9 cellular contexts compared by ENCODE assay signal in the genomic region with DNA sequence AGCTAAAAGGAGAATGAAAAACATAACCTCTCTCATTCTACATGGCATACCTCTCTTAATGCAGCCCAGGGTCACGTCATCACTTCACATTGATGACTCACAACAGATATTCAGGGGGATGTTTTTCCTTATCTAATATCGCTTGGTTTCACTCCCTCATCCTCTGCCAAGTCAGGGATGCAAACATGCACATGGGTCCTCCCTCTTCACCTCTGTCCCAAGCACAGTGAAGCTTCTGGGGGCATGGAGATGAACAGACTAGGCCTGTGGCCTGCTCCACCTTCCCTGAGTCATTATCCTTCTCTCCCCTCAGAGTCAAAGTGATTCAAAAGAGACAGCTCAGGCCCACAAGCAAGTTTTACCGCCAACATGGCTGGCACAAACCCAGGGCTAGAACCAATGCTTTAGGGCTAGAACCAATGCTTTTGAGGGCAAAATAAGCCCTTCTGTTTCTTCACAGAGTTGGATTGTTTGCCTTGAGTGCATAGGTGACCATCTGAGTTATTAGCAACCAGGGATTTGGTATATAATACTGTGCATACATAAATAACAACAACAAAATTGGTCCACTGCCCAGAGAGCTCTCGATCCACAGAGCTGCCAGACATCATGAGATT. TPM values are rescaled to one million over a fixed set of nuclear protein-coding genes. Genes with fewer than 3 reads are reported as not detected.
DNase-seq lines count a peak whose midpoint lies in the region; TF ChIP-seq lines count a peak whose summit lies in the region.
"Had no signal": no experiment of that assay in that cellular context is flagged by ENCODE, and none has a peak within 500 bp of the region (broad histone marks: within the 10 kb centered on the region; RNA-seq: fewer than 3 reads in every experiment).

No MANE protein-coding gene starts in this region.

- H3K79me2 ChIP-seq in mammary epithelial cell (ENCODE audit: insufficient read depth, low read length), result peaks cover 8% of the 10 kb centered on the region

- H3K9ac ChIP-seq in mammary epithelial cell (ENCODE audit: insufficient read depth, low read length), result peak overlapping the region; percentile 81

- WGBS in mammary epithelial cell (ENCODE audit: low coverage, missing lambda C conversion rate), result 0% methylated on average over 4 of the region's 4 CpGs

- in situ Hi-C loops in mammary epithelial cell (cut with MboI; ENCODE audit: low sequenced_read_pairs in 2 of 2), result loop anchor here in 1 of 2 donors (10.0 kb wide), 1 partner anchor 91 kb away; no protein-coding TSS in a partner anchor

- no peak for DNase-seq in activated naive CD4-positive, alpha-beta T cell treated with Interleukin-2 at 50 U/mL for 16 hours
- DNase-seq in mammary epithelial cell (peak; percentile 86), mesenteric fat pad (ENCODE audit: low spot score) (peak; percentile 88), uterus (peak; percentile 77 to 84), SIG-M5 treated with dmso at 0.1 percent for 504 hours (lab: John Stamatoyannopoulos, UW; ENCODE audit: unreplicated experiment) (no peak), WERI-Rb-1 (no peak), NCI-H82 (lab: John Stamatoyannopoulos, UW) (no peak)

- TF ChIP-seq CTCF in mammary epithelial cell (conservative IDR thresholded peaks at IDR 0.05 in 1 of 2, IDR thresholded peaks at IDR 0.05 in 1 of 2; ENCODE audit: extremely low read depth in 1 of 2, insufficient read depth in 1 of 2, low read depth in 1 of 2, low read length in 2 of 2), result no peak
- TF ChIP-seq CTCF in uterus (IDR thresholded peaks at IDR 0.05), result no peak
- TF ChIP-seq CTCF in WERI-Rb-1 (IDR thresholded peaks at IDR 0.05; ENCODE audit: low read depth, low read length), result no peak

- dilution Hi-C loops in mammary epithelial cell (cut with HindIII; ENCODE audit: low sequenced_read_pairs), result loop anchor here (5.0 kb wide), 2 partner anchors 46 to 59 kb away; a partner anchor contains a TSS

- H3K27me3 Mint-ChIP-seq in activated naive CD4-positive, alpha-beta T cell treated with anti-CD3 and anti-CD28 coated beads, Interleukin-2, amount 50 U/mL, for 24 hours, result no peaks in the 10 kb centered on the region

- H3K4me1 Mint-ChIP-seq in activated naive CD4-positive, alpha-beta T cell treated with anti-CD3 and anti-CD28 coated beads, Interleukin-2, amount 50 U/mL, for 24 hours, result peaks cover 39% of the 10 kb centered on the region

- H3K27ac Mint-ChIP-seq in activated naive CD4-positive, alpha-beta T cell treated with anti-CD3 and anti-CD28 coated beads, Interleukin-2, amount 50 U/mL, for 24 hours, result peak overlapping the region; percentile 83

- H3K27ac ChIP-seq in mammary epithelial cell (ENCODE audit: insufficient read depth, low read depth, low read length) (peak overlapping the region; percentile 95), uterus (peak overlapping the region; percentile 95 to 97), WERI-Rb-1 (no peak overlapping the region)

- TF ChIP-seq POLR2A in uterus (IDR thresholded peaks at IDR 0.05), result no peak

- H3K4me3 ChIP-seq in mammary epithelial cell (replicated peaks in 1 of 3; ENCODE audit: insufficient read depth in 1 of 3, low read depth in 2 of 3, low read length in 3 of 3), result peak overlapping the region in 1 of 3 experiments; percentile 14
- no peak overlapping the region for H3K4me3 ChIP-seq in uterus
- H3K4me3 ChIP-seq in WERI-Rb-1 (ENCODE audit: low read depth, low read length), result no peak overlapping the region

- H3K4me1 ChIP-seq in mammary epithelial cell (ENCODE audit: insufficient read depth, low read length) (peaks cover 38% of the 10 kb centered on the region), uterus (peaks cover 7 to 14% of the 10 kb centered on the region in 2 donors)

- H3K36me3 ChIP-seq in mammary epithelial cell (ENCODE audit: insufficient read depth, low read length) (no peaks in the 10 kb centered on the region), uterus (no peaks in the 10 kb centered on the region), WERI-Rb-1 (no peaks in the 10 kb centered on the region)

- H3K36me3 Mint-ChIP-seq in activated naive CD4-positive, alpha-beta T cell treated with anti-CD3 and anti-CD28 coated beads, Interleukin-2, amount 50 U/mL, for 24 hours, result no peaks in the 10 kb centered on the region

- H3K4me2 ChIP-seq in mammary epithelial cell (ENCODE audit: insufficient read depth, low read depth, low read length), result peak overlapping the region; percentile 75

- peak overlapping the region; percentile 4 for H2AFZ ChIP-seq in mammary epithelial cell (ENCODE audit: low read depth, low read length)

- H3K9me3 Mint-ChIP-seq in activated naive CD4-positive, alpha-beta T cell treated with anti-CD3 and anti-CD28 coated beads, Interleukin-2, amount 50 U/mL, for 24 hours, result no peaks in the 10 kb centered on the region

- intact Hi-C loops in mammary epithelial cell (cut with micrococcal nuclease), result loop anchor here (2.0 to 10.0 kb wide), 4 partner anchors 36 to 329 kb away; a partner anchor contains a TSS
- intact Hi-C loops in uterus (cut with DNase I; ENCODE audit: low total_unique reads), result no loop called here

- H3K9me3 ChIP-seq in mammary epithelial cell (replicated peaks; ENCODE audit: insufficient read depth, low read length), result no peaks in the 10 kb centered on the region
- H3K9me3 ChIP-seq in uterus, result no peaks in the 10 kb centered on the region
- no peaks in the 10 kb centered on the region for H3K9me3 ChIP-seq in WERI-Rb-1 (ENCODE audit: severe bottlenecking)

- CTCF ChIA-PET in mammary epithelial cell (lab: Charles Lee; ENCODE audit: low non-redundant PET), result interaction anchor here (0.6 to 0.8 kb wide), 2 partner anchors 30 to 96 kb away, joined by 3 to 5 read pairs; no protein-coding TSS in a partner anchor

- H4K20me1 ChIP-seq in mammary epithelial cell (ENCODE audit: insufficient read depth, low read length), result no peaks in the 10 kb centered on the region

- no TSS peak for BruUV-seq in mammary epithelial cell (replicated peaks; lab: Mats Ljungman, UMichigan)

- H3K4me3 Mint-ChIP-seq in activated naive CD4-positive, alpha-beta T cell treated with anti-CD3 and anti-CD28 coated beads, Interleukin-2, amount 50 U/mL, for 24 hours, result peak overlapping the region; percentile 75

- no peaks in the 10 kb centered on the region for H3K27me3 ChIP-seq in mammary epithelial cell (ENCODE audit: insufficient read depth, low read length)
- H3K27me3 ChIP-seq in uterus, result no peaks in the 10 kb centered on the region
- H3K27me3 ChIP-seq in WERI-Rb-1 (ENCODE audit: insufficient read depth, low read depth, severe bottlenecking), result no peaks in the 10 kb centered on the region

RNA-seq across cellular contexts. Expression of a gene that starts 2.2 kb away (rescaled TPM):
- total RNA-seq in mammary epithelial cell (1,000 to 10,000 TPM in 1 of 2 donors, 100 to 1,000 TPM in 1; 295 to 3,844 TPM), mesenteric fat pad (2,392 TPM), uterus (100 to 1,000 TPM in 1 of 4 donors, 10 to 100 TPM in 1, under 1 TPM in 2; 0.69 to 152 (median 17.4) TPM)
- polyA plus RNA-seq in mammary epithelial cell, result 2,263 TPM
- polyA minus RNA-seq in mammary epithelial cell, result 3,641 TPM

RNA-seq across cellular contexts. Expression of a gene that starts 16.9 kb away (rescaled TPM):
- total RNA-seq in mammary epithelial cell (not detected), mesenteric fat pad (not detected), uterus (not detected)
- not detected for polyA plus RNA-seq in mammary epithelial cell
- not detected for polyA minus RNA-seq in mammary epithelial cell
- total RNA-seq: kidney epithelial cell had no signal

RNA-seq across cellular contexts. Expression of a gene that starts 19.4 kb away (rescaled TPM):
- total RNA-seq in mammary epithelial cell (100 to 1,000 TPM; 259 to 468 TPM), mesenteric fat pad (410 TPM), uterus (10 to 100 TPM in 2 of 4 donors, under 1 TPM in 1, not detected in 1; 0.48 to 51.9 (median 51.2) TPM)
- 2,254 TPM for polyA plus RNA-seq in mammary epithelial cell
- polyA minus RNA-seq in mammary epithelial cell, result 623 TPM

RNA-seq across cellular contexts. Expression of a gene that starts 26.3 kb away (rescaled TPM):
- total RNA-seq in mammary epithelial cell, result 1 to 10 TPM in 1 of 2 donors, not detected in 1; 2.5 TPM
- not detected for polyA plus RNA-seq in mammary epithelial cell
- not detected for polyA minus RNA-seq in mammary epithelial cell
- total RNA-seq in mesenteric fat pad, result 367 TPM
- 10 to 100 TPM in 1 of 4 donors, 1 to 10 TPM in 1, not detected in 2; 6.2 to 16.6 TPM for total RNA-seq in uterus

RNA-seq across cellular contexts. Expression of a gene that starts 32.3 kb away (rescaled TPM):
- total RNA-seq in mammary epithelial cell (not detected), mesenteric fat pad (769 TPM), uterus (10 to 100 TPM in 1 of 4 donors, not detected in 3; 13.8 TPM)
- 0.65 TPM for polyA plus RNA-seq in mammary epithelial cell
- not detected for polyA minus RNA-seq in mammary epithelial cell
- total RNA-seq: kidney epithelial cell had no signal

Comparison
In these comparisons a context has a peak if more than half of its experiments do, and no peak if none do; other contexts are left out.
1. DNase-seq: peak in mammary epithelial cell (single experiment), mesenteric fat pad (single experiment) and uterus (2 of 2); none in activated naive CD4-positive, alpha-beta T cell treated with Interleukin-2 at 50 U/mL for 16 hours (single experiment), SIG-M5 treated with dmso at 0.1 percent for 504 hours (single experiment), WERI-Rb-1 (single experiment) and NCI-H82 (single experiment).